19 cellular contexts compared by ENCODE assay signal in genomic region chr5:132354381-132354780, GRCh38. TPM values are rescaled to one million over a fixed set of nuclear protein-coding genes. Genes with fewer than 3 reads are reported as not detected.
A peak's percentile ranks its signal among the peaks of the same experiment; 100 is the strongest.
DNase-seq lines count a peak whose midpoint lies in the region; ATAC-seq, FAIRE-seq and TF ChIP-seq lines count a peak whose summit lies in the region.
"Had no signal": no experiment of that assay in that cellular context is flagged by ENCODE, and none has a peak within 500 bp of the region (broad histone marks: within the 10 kb centered on the region; RNA-seq: fewer than 3 reads in every experiment).

No MANE protein-coding gene starts in this region.

- no peak overlapping the region; the same call in 1 of the 2 replicates for H2BK12ac ChIP-seq in H1 (ENCODE audit: low read depth, low read length)

- H3K23ac ChIP-seq in H1 (ENCODE audit: insufficient read length) = no peak overlapping the region

- DNase-seq in OCI-M1 (lab: John Stamatoyannopoulos, UW) (peak; percentile 92), H1 (ENCODE audit: low read depth in 1 of 2, low spot score in 2 of 2) (no peak), SHP77 treated with DMSO at 0.1 percent for 48 hours (lab: John Stamatoyannopoulos, UW) (no peak), dermis blood vessel endothelial cell (no peak)
- no peak for DNase-seq in stimulated activated naive B cell treated with anti-CD40 and anti-IgM and Interleukin-4, amounts not matched to agents 10 μg/mL and 1 μg/mL and 100 μg/mL, for 72 hours
- DNase-seq: activated CD8-positive, alpha-beta memory T cell treated with anti-CD3 and anti-CD28 coated beads for 24 hours; activated T-cell treated with anti-CD3 and anti-CD28 coated beads, Interleukin-2, amount 50 U/mL, for 72 hours; hypothalamus; kidney; NCI-H1694; stimulated activated naive CD4-positive, alpha-beta T cell treated with Interleukin-2 at 50 U/mL for 16 hours had no signal

- H4K5ac ChIP-seq in H1 (ENCODE audit: insufficient read length, low read depth, low read length) = no peak overlapping the region

- no peak overlapping the region for H2AK5ac ChIP-seq in H1 (ENCODE audit: low read depth, low read length)

- peak overlapping the region; percentile 79 for H2BK120ac ChIP-seq in H1 (replicated peaks; ENCODE audit: low read depth, low read length)

- 0 out of 2 replicates have a peak overlapping the region, but pooled peaks have one; percentile 88 for H2BK20ac ChIP-seq in H1 (ENCODE audit: low read length)

- H3K27me3 Mint-ChIP-seq in IgD-negative memory B cell = no peaks in the 10 kb centered on the region
- H3K27me3 Mint-ChIP-seq in stimulated activated naive B cell treated with anti-CD40 and anti-IgM and Interleukin-4, amounts not matched to agents 10 μg/mL and 1 μg/mL and 100 μg/mL, for 72 hours = no peaks in the 10 kb centered on the region
- H3K27me3 Mint-ChIP-seq: activated naive CD8-positive, alpha-beta T cell had no signal

- no peak overlapping the region for H3K4me3 Mint-ChIP-seq in IgD-negative memory B cell
- H3K4me3 Mint-ChIP-seq in stimulated activated naive B cell treated with anti-CD40 and anti-IgM and Interleukin-4, amounts not matched to agents 10 μg/mL and 1 μg/mL and 100 μg/mL, for 72 hours = no peak overlapping the region
- H3K4me3 Mint-ChIP-seq: activated naive CD8-positive, alpha-beta T cell; activated T-cell treated with anti-CD3 and anti-CD28 coated beads, Interleukin-2, amount 50 U/mL, for 72 hours; mesothelial cell of epicardium; T-helper 1 cell treated with Interleukin-12 subunit alpha and Interleukin-12 subunit beta and Interleukin-4 antibody, amounts not matched to agents 30 μg/mL and 1 μg/mL, for 36 hours had no signal

- FAIRE-seq in H1 (lab: Jason Lieb, UNC) = no peak
- FAIRE-seq: colon, kidney had no signal

- no peaks in the 10 kb centered on the region for H3K23me2 ChIP-seq in H1 (ENCODE audit: low read depth, low read length)

- H3K14ac ChIP-seq in H1 (ENCODE audit: insufficient read length) = no peak overlapping the region

- TF ChIP-seq RAD21 in H1 (IDR thresholded peaks at IDR 0.05 in 1 of 2, conservative IDR thresholded peaks at IDR 0.05 in 1 of 2; ENCODE audit: low read depth in 2 of 2, low read length in 2 of 2) = no peak

- peaks cover 8 to 9% (median 9%) of the 10 kb centered on the region in 3 donors for H3K4me1 Mint-ChIP-seq in IgD-negative memory B cell
- H3K4me1 Mint-ChIP-seq in stimulated activated naive B cell treated with anti-CD40 and anti-IgM and Interleukin-4, amounts not matched to agents 10 μg/mL and 1 μg/mL and 100 μg/mL, for 72 hours = peaks cover 15% of the 10 kb centered on the region in 2 donors
- H3K4me1 Mint-ChIP-seq: mesothelial cell of epicardium had no signal

- H3K27ac ChIP-seq in H1 (ENCODE audit: low read depth, low read length) = no peak overlapping the region

- H3K27me3 ChIP-seq in H1 (replicated peaks in 1 of 4; ENCODE audit: control insufficient read depth in 3 of 4, extremely low read depth in 1 of 4, insufficient read depth in 3 of 4, low read length in 3 of 4) = no peaks in the 10 kb centered on the region

- H2BK5ac ChIP-seq in H1 (ENCODE audit: low read depth, low read length) = no peak overlapping the region

- CTCF ChIA-PET in H1 (lab: Charles Lee; ENCODE audit: partially characterized antibody) = interaction anchor here (0.6 to 2.8 kb wide), 4 partner anchors 15 to 82 kb away, joined by 3 to 8 read pairs (median 4); partner anchors contain the start of gene SLC22A5

- no peak overlapping the region; the same call in 1 of the 2 replicates for H3K18ac ChIP-seq in H1 (ENCODE audit: extremely low read depth, low read length)

- POLR2A ChIA-PET in H1 (lab: Charles Lee; ENCODE audit: partially characterized antibody) = no interaction called here

- TF ChIP-seq POLR2A in H1 (IDR thresholded peaks at IDR 0.05; ENCODE audit: control extremely low read depth in 1 of 2, low read depth in 2 of 2, low read length in 2 of 2) = no peak

- H3K36me3 ChIP-seq in H1 (ENCODE audit: control insufficient read depth in 2 of 4, insufficient read depth in 4 of 4, low read length in 3 of 4) = peaks cover 0 to 3% (median 0%) of the 10 kb centered on the region in 4 experiments; a peak in 1 of 8 replicates

- H4K91ac ChIP-seq in H1 (replicated peaks; ENCODE audit: insufficient read length, low read length) = peak overlapping the region; percentile 83

- no peaks in the 10 kb centered on the region for H4K20me1 ChIP-seq in H1 (replicated peaks in 1 of 2; ENCODE audit: control insufficient read depth in 1 of 2, insufficient read depth in 2 of 2, low read length in 2 of 2)

- no peak overlapping the region for H4K8ac ChIP-seq in H1 (ENCODE audit: extremely low read depth, insufficient read depth, low read length)

- TF ChIP-seq CTCF in H1 (IDR thresholded peaks at IDR 0.05; ENCODE audit: control extremely low read depth in 1 of 3, insufficient read depth in 1 of 3, low read depth in 1 of 3, low read length in 3 of 3) = no peak

- H3K9ac ChIP-seq in H1 (replicated peaks in 1 of 4; ENCODE audit: extremely low read depth in 1 of 4, low read depth in 3 of 4, low read length in 3 of 4) = no peak overlapping the region

- peaks cover 3 to 6% (median 5%) of the 10 kb centered on the region in 4 experiments; a peak in 5 of 7 replicates for H3K4me1 ChIP-seq in H1 (replicated peaks in 1 of 4; ENCODE audit: control insufficient read depth in 3 of 4, insufficient read depth in 4 of 4, low read length in 3 of 4)

- TF ChIP-seq EP300 in H1 (IDR thresholded peaks at IDR 0.05; ENCODE audit: borderline replicate concordance in 1 of 2, low read depth in 2 of 2, low read length in 2 of 2) = no peak

- no peaks in the 10 kb centered on the region for H3K79me2 ChIP-seq in H1 (ENCODE audit: control insufficient read depth in 1 of 2, insufficient read depth in 2 of 2, low read length in 2 of 2)

- no peak overlapping the region for H2BK15ac ChIP-seq in H1 (ENCODE audit: low read length)

- peaks cover 3 to 7% of the 10 kb centered on the region in 2 experiments; a peak in 3 of 4 replicates for H3K9me3 ChIP-seq in H1 (ENCODE audit: insufficient read depth in 2 of 2, low read depth in 1 of 2, low read length in 1 of 2)

- H3K4me2 ChIP-seq in H1 (ENCODE audit: insufficient read depth in 1 of 2, low read depth in 2 of 2, low read length in 2 of 2) = no peak overlapping the region

- no peak overlapping the region for H3K4me3 ChIP-seq in H1 (ENCODE audit: extremely low read depth in 1 of 4, insufficient read depth in 2 of 4, low read depth in 3 of 4, low read length in 4 of 4)

- WGBS in H1 (ENCODE audit: extremely low coverage in 1 of 2, insufficient coverage in 1 of 2, insufficient read length in 1 of 2, insufficient replicate concordance in 2 of 2, low coverage in 1 of 2, low lambda C conversion rate in 2 of 2, missing lambda C conversion rate in 1 of 2), 2 experiments = 83% methylated on average over 1 of the region's 1 CpG; no CpG with 5 or more reads in 1 of the 2 experiments

- no peak overlapping the region for H2AFZ ChIP-seq in H1 (ENCODE audit: low read length)

- no peaks in the 10 kb centered on the region for H3K79me1 ChIP-seq in H1 (ENCODE audit: low read depth, low read length)

- peak overlapping the region; percentile 84 for H3K4ac ChIP-seq in H1 (replicated peaks; ENCODE audit: insufficient read length, low read depth, low read length)

- peak; percentile 45 to 46 for ATAC-seq in stimulated activated naive B cell treated with anti-CD40 and anti-IgM and Interleukin-4, amounts not matched to agents 10 μg/mL and 1 μg/mL and 100 μg/mL, for 72 hours (replicated peaks)
- ATAC-seq in GM21529 (IDR thresholded peaks at IDR 0.05; ENCODE audit: unreplicated experiment) = no peak
- ATAC-seq: activated CD4-positive, CD25-positive, alpha-beta regulatory T cell treated with anti-CD3 and anti-CD28 coated beads, Interleukin-2, amount 50 U/mL, for 24 hours; activated T-cell treated with anti-CD3 and anti-CD28 coated beads, Interleukin-2, amount 50 U/mL, for 72 hours; Right ventricle myocardium inferior had no signal

- H3K27ac Mint-ChIP-seq in IgD-negative memory B cell = peak overlapping the region in 2 of 3 donors; percentile 17 to 62
- peak overlapping the region; percentile 86 for H3K27ac Mint-ChIP-seq in stimulated activated naive B cell treated with anti-CD40 and anti-IgM and Interleukin-4, amounts not matched to agents 10 μg/mL and 1 μg/mL and 100 μg/mL, for 72 hours
- H3K27ac Mint-ChIP-seq: activated naive CD8-positive, alpha-beta T cell; activated T-cell treated with anti-CD3 and anti-CD28 coated beads, Interleukin-2, amount 50 U/mL, for 72 hours; mesothelial cell of epicardium; T-helper 1 cell treated with Interleukin-12 subunit alpha and Interleukin-12 subunit beta and Interleukin-4 antibody, amounts not matched to agents 30 μg/mL and 1 μg/mL, for 36 hours had no signal

- H3K56ac ChIP-seq in H1 (replicated peaks; ENCODE audit: insufficient read length, low read depth, low read length) = no peak overlapping the region

- no peaks in the 10 kb centered on the region for H3K9me3 Mint-ChIP-seq in IgD-negative memory B cell
- peaks cover 2 to 5% of the 10 kb centered on the region in 2 donors for H3K9me3 Mint-ChIP-seq in stimulated activated naive B cell treated with anti-CD40 and anti-IgM and Interleukin-4, amounts not matched to agents 10 μg/mL and 1 μg/mL and 100 μg/mL, for 72 hours
- H3K9me3 Mint-ChIP-seq: activated T-cell treated with anti-CD3 and anti-CD28 coated beads, Interleukin-2, amount 50 U/mL, for 72 hours; T-helper 1 cell treated with Interleukin-12 subunit alpha and Interleukin-12 subunit beta and Interleukin-4 antibody, amounts not matched to agents 30 μg/mL and 1 μg/mL, for 36 hours had no signal

- peaks cover 10% of the 10 kb centered on the region for H3K36me3 Mint-ChIP-seq in IgD-negative memory B cell
- H3K36me3 Mint-ChIP-seq in stimulated activated naive B cell treated with anti-CD40 and anti-IgM and Interleukin-4, amounts not matched to agents 10 μg/mL and 1 μg/mL and 100 μg/mL, for 72 hours = peaks cover 10 to 27% of the 10 kb centered on the region in 2 donors

TF ChIP-seq in H1, 55 proteins besides CTCF, POLR2A, EP300 and RAD21 (continues in another document):
- TF ChIP-seq BCL11A (IDR thresholded peaks at IDR 0.05; ENCODE audit: low read depth in 2 of 2, low read length in 2 of 2) (no peak), MAX (IDR thresholded peaks at IDR 0.05) (no peak)

RNA-seq across cellular contexts. Expression of gene SLC22A5, which starts 15.1 kb away (rescaled TPM):
- 1.9 TPM for polyA plus RNA-seq in IgD-negative memory B cell
- total RNA-seq in H1 (2021; fragmentation: NEBNext Ultra II Directional; extraction: Animal tissue kit (Norgen Biotek cat#: 25700)) = 2.7 and 4.0 TPM in 2 replicates
- 7.3 and 9.0 TPM in 2 replicates for polyA plus RNA-seq in H1 (2011; rRNA removed)
- polyA plus RNA-seq in H1 (2011; cell fraction: cytosol; rRNA removed) = 4.8 TPM
- 21.0 TPM for polyA plus RNA-seq in H1 (2011; cell fraction: nucleus; rRNA removed)
- 3.4 to 4.8 TPM (median 3.8 TPM) in 4 replicates for polyA plus RNA-seq in H1 (2012, experiment 1 of 2)
- 0.71 TPM for polyA plus RNA-seq in H1 (2012, experiment 2 of 2)
- polyA plus RNA-seq in H1 (2013, experiment 1 of 2) = 3.8 TPM
- polyA plus RNA-seq in H1 (2013, experiment 2 of 2) = 3.6 TPM
- 11.7 and 21.8 TPM in 2 replicates for polyA minus RNA-seq in H1 (2011; rRNA and poly(A)+ RNA removed)
- polyA minus RNA-seq in H1 (2011; cell fraction: cytosol; rRNA and poly(A)+ RNA removed) = 3.0 TPM
- 4.6 TPM for polyA minus RNA-seq in H1 (2011; cell fraction: nucleus; rRNA and poly(A)+ RNA removed)
- total RNA-seq in dermis blood vessel endothelial cell = 3.8 and 4.8 TPM in 2 replicates
